24 cellular contexts compared by ENCODE assay signal in genomic region chr5:159083532-159083931, GRCh38. TPM values are rescaled to one million over a fixed set of nuclear protein-coding genes. Genes with fewer than 3 reads are reported as not detected.
DNase-seq lines count a peak whose midpoint lies in the region; ATAC-seq and TF ChIP-seq lines count a peak whose summit lies in the region.
"Had no signal": no experiment of that assay in that cellular context is flagged by ENCODE, and none has a peak within 500 bp of the region (broad histone marks: within the 10 kb centered on the region; RNA-seq: fewer than 3 reads in every experiment).

No MANE protein-coding gene starts in this region.

- H4K20me1 ChIP-seq in Karpas-422 (ENCODE audit: insufficient read depth, low read depth, low read length), result no peaks in the 10 kb centered on the region

- DNase-seq in DMS 273 (lab: John Stamatoyannopoulos, UW; ENCODE audit: unreplicated experiment) (peak; percentile 21), DMS 273 treated with DMSO at 0.1 percent for 48 hours (lab: John Stamatoyannopoulos, UW) (no peak), Karpas-422 (no peak), glutamatergic neuron (no peak), WERI-Rb-1 (no peak)
- DNase-seq: ACHN; Calu3; CD8-positive, alpha-beta memory T cell; EL; GF-D8; H7; IMR-90; NCI-H1105 treated with DMSO at 0.1 percent for 48 hours; NCI-H2081; NCI-H2171 treated with DMSO at 0.1 percent for 48 hours; NCI-H524 treated with DMSO at 0.1 percent for 48 hours had no signal

- peak overlapping the region; percentile 78 for H3K27ac Mint-ChIP-seq in glutamatergic neuron (ENCODE audit: unreplicated experiment)
- H3K27ac Mint-ChIP-seq: CD8-positive, alpha-beta memory T cell; T-helper 1 cell treated with Interleukin-12 subunit alpha and Interleukin-12 subunit beta and Interleukin-4 antibody, amounts not matched to agents 30 μg/mL and 1 μg/mL, for 36 hours had no signal

- H3K27ac ChIP-seq in Karpas-422 (ENCODE audit: low read length), result peak overlapping the region; percentile 87
- H3K27ac ChIP-seq in subcutaneous abdominal adipose tissue (ENCODE audit: low read depth, low read length), result peak overlapping the region; percentile 55
- no peak overlapping the region for H3K27ac ChIP-seq in WERI-Rb-1
- H3K27ac ChIP-seq: 22Rv1, C4-2B, SJSA1 had no signal

- TF ChIP-seq CTCF in glutamatergic neuron (IDR thresholded peaks at IDR 0.05; ENCODE audit: partially characterized antibody, unreplicated experiment) (no peak), WERI-Rb-1 (IDR thresholded peaks at IDR 0.05; ENCODE audit: low read depth, low read length) (no peak)

- H3K36me3 Mint-ChIP-seq in glutamatergic neuron (ENCODE audit: unreplicated experiment), result peaks cover 10% of the 10 kb centered on the region
- H3K36me3 Mint-ChIP-seq: CD8-positive, alpha-beta memory T cell had no signal

- no peak overlapping the region for H3K4me2 ChIP-seq in Karpas-422 (ENCODE audit: low read depth, low read length, poor library complexity, severe bottlenecking)

- H3K4me3 Mint-ChIP-seq in glutamatergic neuron (ENCODE audit: unreplicated experiment), result peak overlapping the region; percentile 72
- H3K4me3 Mint-ChIP-seq: CD8-positive, alpha-beta memory T cell; T-helper 1 cell treated with Interleukin-12 subunit alpha and Interleukin-12 subunit beta and Interleukin-4 antibody, amounts not matched to agents 30 μg/mL and 1 μg/mL, for 36 hours had no signal

- no peak overlapping the region for H2AFZ ChIP-seq in Karpas-422 (ENCODE audit: low read length)

- H3K9me3 ChIP-seq in Karpas-422 (ENCODE audit: low read length) (no peaks in the 10 kb centered on the region), subcutaneous abdominal adipose tissue (ENCODE audit: control insufficient read depth in 5 of 5, low read length in 5 of 5) (no peaks in the 10 kb centered on the region), WERI-Rb-1 (ENCODE audit: severe bottlenecking) (no peaks in the 10 kb centered on the region)
- H3K9me3 ChIP-seq: SJSA1 had no signal

- H3K4me1 ChIP-seq in Karpas-422 (ENCODE audit: low read length) (peaks cover 88% of the 10 kb centered on the region), subcutaneous abdominal adipose tissue (ENCODE audit: control insufficient read depth in 5 of 5, insufficient read depth in 5 of 5, low read length in 5 of 5) (peaks cover 0 to 48% (median 26%) of the 10 kb centered on the region in 5 donors)
- H3K4me1 ChIP-seq: SJSA1 had no signal

- no peak overlapping the region for H3K4me3 ChIP-seq in Karpas-422 (ENCODE audit: low read length)
- H3K4me3 ChIP-seq in subcutaneous abdominal adipose tissue (ENCODE audit: low read depth in 1 of 5, low read length in 5 of 5), result no peak overlapping the region
- no peak overlapping the region for H3K4me3 ChIP-seq in WERI-Rb-1 (ENCODE audit: low read depth, low read length)
- H3K4me3 ChIP-seq: SJSA1 had no signal

- no peak overlapping the region for H3K9ac ChIP-seq in Karpas-422 (ENCODE audit: low read length)
- H3K9ac ChIP-seq in subcutaneous abdominal adipose tissue (ENCODE audit: low read length in 5 of 5), result no peak overlapping the region

- peaks cover 8% of the 10 kb centered on the region for H3K9me3 Mint-ChIP-seq in glutamatergic neuron (ENCODE audit: unreplicated experiment)
- H3K9me3 Mint-ChIP-seq: CD8-positive, alpha-beta memory T cell; T-helper 1 cell treated with Interleukin-12 subunit alpha and Interleukin-12 subunit beta and Interleukin-4 antibody, amounts not matched to agents 30 μg/mL and 1 μg/mL, for 36 hours had no signal

- H3K27me3 ChIP-seq in Karpas-422 (ENCODE audit: low read length) (no peaks in the 10 kb centered on the region), subcutaneous abdominal adipose tissue (ENCODE audit: control insufficient read depth in 5 of 5, insufficient read depth in 4 of 5, low read length in 5 of 5) (no peaks in the 10 kb centered on the region), WERI-Rb-1 (ENCODE audit: insufficient read depth, low read depth, severe bottlenecking) (no peaks in the 10 kb centered on the region)
- H3K27me3 ChIP-seq: SJSA1 had no signal

- peaks cover 93% of the 10 kb centered on the region for H3K79me2 ChIP-seq in Karpas-422 (ENCODE audit: low read length)

- H3K4me1 Mint-ChIP-seq in glutamatergic neuron (ENCODE audit: low read depth, unreplicated experiment), result peaks cover 73% of the 10 kb centered on the region
- H3K4me1 Mint-ChIP-seq: CD8-positive, alpha-beta memory T cell had no signal

- H3K36me3 ChIP-seq in Karpas-422 (ENCODE audit: insufficient read depth, low read length) (peaks cover 79% of the 10 kb centered on the region), subcutaneous abdominal adipose tissue (ENCODE audit: control insufficient read depth in 5 of 5, insufficient read depth in 5 of 5, low read length in 5 of 5) (peaks cover 52 to 69% (median 61%) of the 10 kb centered on the region in 5 donors), WERI-Rb-1 (no peaks in the 10 kb centered on the region)

- H3K9me2 ChIP-seq in Karpas-422 (replicated peaks; ENCODE audit: insufficient read depth, low read length), result no peaks in the 10 kb centered on the region

- H3K27me3 Mint-ChIP-seq in glutamatergic neuron (ENCODE audit: unreplicated experiment), result peaks cover 2% of the 10 kb centered on the region

- no peak for ATAC-seq in HG03565 (IDR thresholded peaks at IDR 0.05; ENCODE audit: unreplicated experiment)
- ATAC-seq in HG03378 (IDR thresholded peaks at IDR 0.05; ENCODE audit: unreplicated experiment), result no peak
- ATAC-seq: Right ventricle myocardium inferior had no signal

RNA-seq across cellular contexts. Expression of gene EBF1, which starts 16.2 kb away (rescaled TPM):
- 93.1 and 101 TPM in 2 replicates for total RNA-seq in Karpas-422 (2014; rRNA removed; shearing (Covaris generic); ENCODE audit: low replicate concordance)
- 412 TPM for total RNA-seq in glutamatergic neuron (ENCODE audit: unreplicated experiment)
- total RNA-seq: Calu3 had no signal
